Comparison of ENCODE assay signal across 8 cellular contexts in the genomic region with DNA sequence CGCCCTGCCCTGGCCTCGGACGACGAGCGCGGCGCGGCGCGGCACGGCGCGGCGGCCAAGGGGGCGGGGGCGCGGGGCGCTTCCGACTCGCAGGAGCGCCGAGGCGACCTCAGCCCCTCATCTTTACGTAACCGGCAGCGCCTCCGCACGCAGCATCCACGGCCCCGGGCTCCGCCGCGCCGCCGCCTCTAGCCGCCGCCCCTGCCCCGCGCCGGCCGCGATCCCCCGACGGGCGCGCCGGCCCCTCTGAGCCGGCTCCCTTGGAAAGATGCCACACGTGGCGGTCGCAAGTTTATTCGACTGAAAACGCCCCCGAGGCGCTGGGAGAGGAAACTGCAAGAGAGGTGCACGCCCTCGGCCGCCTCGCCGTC. TPM values are rescaled to one million over a fixed set of nuclear protein-coding genes. Genes with fewer than 3 reads are reported as not detected.
DNase-seq lines count a peak whose midpoint lies in the region; ATAC-seq and TF ChIP-seq lines count a peak whose summit lies in the region.

No MANE protein-coding gene starts in this region.

- peak overlapping the region; percentile 19 to 26 for H3K23ac ChIP-seq in mesenchymal stem cell (ENCODE audit: low read length in 2 of 2)

- no peaks in the 10 kb centered on the region for H3K27me3 ChIP-seq in mesenchymal stem cell (ENCODE audit: control insufficient read depth in 1 of 2, insufficient read depth in 1 of 2, low read length in 2 of 2)
- H3K27me3 ChIP-seq in transverse colon: no peaks in the 10 kb centered on the region

- WGBS in mesenchymal stem cell: 0% methylated on average over 31 of the region's 60 CpGs
- WGBS in transverse colon (ENCODE audit: low coverage in 1 of 2), 2 donors: 0% methylated on average over 8 of the region's 60 CpGs; no CpG with 5 or more reads in 1 of the 2 donors

- intact Hi-C loops in CD14-positive monocyte (cut with micrococcal nuclease) (loop anchor here in 1 of 2 donors (5.0 kb wide), 1 partner anchor 476 kb away; no protein-coding TSS in a partner anchor), transverse colon (cut with DNase I; ENCODE audit: low total_unique reads) (loop anchor here (10.0 kb wide), 3 partner anchors 369 to 1951 kb away; a partner anchor contains a TSS)
- intact Hi-C loops in dendritic cell treated with granulocyte-macrophage colony-stimulating factor and Interleukin-4, amounts not matched to agents 40 ng/mL and 50 ng/mL, for 4 days (cut with micrococcal nuclease): loop anchor here (5.0 to 10.0 kb wide), 4 partner anchors 51 to 1501 kb away; a partner anchor contains a TSS

- peaks cover 0 to 3% (median 0%) of the 10 kb centered on the region in 7 donors for H3K9me3 Mint-ChIP-seq in CD14-positive monocyte
- no peaks in the 10 kb centered on the region for H3K9me3 Mint-ChIP-seq in dendritic cell treated with granulocyte-macrophage colony-stimulating factor and Interleukin-4, amounts not matched to agents 40 ng/mL and 50 ng/mL, for 4 days

- H3K36me3 ChIP-seq in mesenchymal stem cell (ENCODE audit: control insufficient read depth in 1 of 2, insufficient read depth in 2 of 2, low read depth in 1 of 2, low read length in 2 of 2) (no peaks in the 10 kb centered on the region), transverse colon (no peaks in the 10 kb centered on the region)

- DNase-seq in CD14-positive monocyte (ENCODE audit: low spot score): no peak
- peak; percentile 47 for DNase-seq in SK-N-DZ (ENCODE audit: low spot score)
- no peak for DNase-seq in mesenchymal stem cell
- DNase-seq in transverse colon: no peak
- no peak for DNase-seq in retina

- peaks cover 0 to 4% (median 2%) of the 10 kb centered on the region in 3 donors for H3K27me3 Mint-ChIP-seq in CD14-positive monocyte (ENCODE audit: low read depth in 3 of 3)
- no peaks in the 10 kb centered on the region for H3K27me3 Mint-ChIP-seq in dendritic cell treated with granulocyte-macrophage colony-stimulating factor and Interleukin-4, amounts not matched to agents 40 ng/mL and 50 ng/mL, for 4 days

- H3K4me3 ChIP-seq in mesenchymal stem cell (ENCODE audit: insufficient read depth in 1 of 2, low read depth in 1 of 2, low read length in 2 of 2): peak overlapping the region; percentile 73 to 93
- H3K4me3 ChIP-seq in transverse colon: peak overlapping the region; percentile 89 to 96 (median 92)

- H3K4ac ChIP-seq in mesenchymal stem cell (ENCODE audit: low read depth in 1 of 2, low read length in 2 of 2): peak overlapping the region; percentile 97 to 98

- H4K91ac ChIP-seq in mesenchymal stem cell (ENCODE audit: low read length): peak overlapping the region; percentile 99

- H3K18ac ChIP-seq in mesenchymal stem cell (ENCODE audit: low read depth in 1 of 2, low read length in 2 of 2): peak overlapping the region; percentile 94 to 99

- H2BK12ac ChIP-seq in mesenchymal stem cell (ENCODE audit: low read length in 2 of 2): peak overlapping the region; percentile 59 to 69

- TF ChIP-seq POLR2A in transverse colon (IDR thresholded peaks at IDR 0.05): no peak

- H3K4me1 Mint-ChIP-seq in CD14-positive monocyte: peaks cover 37% of the 10 kb centered on the region
- H3K4me1 Mint-ChIP-seq in dendritic cell treated with granulocyte-macrophage colony-stimulating factor and Interleukin-4, amounts not matched to agents 40 ng/mL and 50 ng/mL, for 4 days (ENCODE audit: low read depth): peaks cover 37% of the 10 kb centered on the region

- in situ Hi-C loops in transverse colon (cut with MboI; ENCODE audit: low pct_ligation_motif_present in 1 of 4, low pct_unique_long_range_greater_than_20kb in 1 of 4, low sequenced_read_pairs in 3 of 4): loop anchor here in 1 of 4 donors (10.0 kb wide), 1 partner anchor 71 kb away; no protein-coding TSS in a partner anchor

- TF ChIP-seq CTCF in CD14-positive monocyte (IDR thresholded peaks at IDR 0.05) (no peak), transverse colon (IDR thresholded peaks at IDR 0.05) (no peak)

- peak overlapping the region; percentile 6 for H2AFZ ChIP-seq in mesenchymal stem cell (ENCODE audit: low read depth, low read length)

- peak overlapping the region; percentile 98 for H3K27ac ChIP-seq in mesenchymal stem cell (ENCODE audit: low read length, poor library complexity, severe bottlenecking)
- peak overlapping the region; percentile 99 to 100 (median 100) for H3K27ac ChIP-seq in transverse colon

- peak overlapping the region in 1 of 2 experiments; percentile 99 for H3K14ac ChIP-seq in mesenchymal stem cell (ENCODE audit: low read length in 2 of 2)

- peaks cover 2% of the 10 kb centered on the region for H3K79me1 ChIP-seq in mesenchymal stem cell (replicated peaks; ENCODE audit: low read length, poor library complexity, severe bottlenecking)

- peaks cover 0 to 1% of the 10 kb centered on the region in 2 donors for H3K36me3 Mint-ChIP-seq in CD14-positive monocyte
- peaks cover 14% of the 10 kb centered on the region for H3K36me3 Mint-ChIP-seq in dendritic cell treated with granulocyte-macrophage colony-stimulating factor and Interleukin-4, amounts not matched to agents 40 ng/mL and 50 ng/mL, for 4 days (ENCODE audit: low read depth)

- no peak overlapping the region for H2AK5ac ChIP-seq in mesenchymal stem cell (ENCODE audit: low read length, severe bottlenecking)

- H3K27ac Mint-ChIP-seq in CD14-positive monocyte: peak overlapping the region; percentile 98 to 100 (median 99)
- peak overlapping the region; percentile 100 for H3K27ac Mint-ChIP-seq in dendritic cell treated with granulocyte-macrophage colony-stimulating factor and Interleukin-4, amounts not matched to agents 40 ng/mL and 50 ng/mL, for 4 days

- peak overlapping the region; percentile 96 for H2BK15ac ChIP-seq in mesenchymal stem cell (ENCODE audit: low read depth, poor library complexity, severe bottlenecking)

- H3K9ac ChIP-seq in mesenchymal stem cell (ENCODE audit: low read length): peak overlapping the region; percentile 98

- no peak for TF ChIP-seq EP300 in transverse colon (IDR thresholded peaks at IDR 0.05; ENCODE audit: low read depth)

- peak; percentile 6 for ATAC-seq in GM18861 (IDR thresholded peaks at IDR 0.05; ENCODE audit: unreplicated experiment)
- peak; percentile 30 for ATAC-seq in HG03045 (IDR thresholded peaks at IDR 0.05; ENCODE audit: unreplicated experiment)

- H3K4me3 Mint-ChIP-seq in CD14-positive monocyte: peak overlapping the region; percentile 96 to 99
- peak overlapping the region; percentile 97 for H3K4me3 Mint-ChIP-seq in dendritic cell treated with granulocyte-macrophage colony-stimulating factor and Interleukin-4, amounts not matched to agents 40 ng/mL and 50 ng/mL, for 4 days

- H4K8ac ChIP-seq in mesenchymal stem cell (ENCODE audit: low read length): peak overlapping the region; percentile 83

- H3K9me3 ChIP-seq in mesenchymal stem cell (ENCODE audit: control insufficient read depth, low read length): no peaks in the 10 kb centered on the region
- H3K9me3 ChIP-seq in transverse colon: no peaks in the 10 kb centered on the region

- peak overlapping the region; percentile 69 for H2BK5ac ChIP-seq in mesenchymal stem cell (ENCODE audit: low read depth, low read length, poor library complexity, severe bottlenecking)

- H3K4me2 ChIP-seq in mesenchymal stem cell (ENCODE audit: low read length, poor library complexity, severe bottlenecking): peak overlapping the region; percentile 90

- H3K4me1 ChIP-seq in mesenchymal stem cell (ENCODE audit: control insufficient read depth, insufficient read depth, low read depth, low read length) (peaks cover 14% of the 10 kb centered on the region), transverse colon (peaks cover 21 to 61% (median 43%) of the 10 kb centered on the region in 4 donors)

- peak overlapping the region; percentile 97 for H2BK120ac ChIP-seq in mesenchymal stem cell (ENCODE audit: low read depth, low read length)

RNA-seq across cellular contexts. Expression of a gene that starts 1.0 kb away (rescaled TPM):
- under 1 TPM; 0.18 to 0.72 TPM for polyA plus RNA-seq in CD14-positive monocyte
- polyA plus RNA-seq in SK-N-DZ (2014; cell fraction: cytosol; rRNA removed): 4.2 and 4.3 TPM in 2 replicates
- 1.3 and 3.6 TPM in 2 replicates for polyA plus RNA-seq in SK-N-DZ (2014; cell fraction: nucleus; rRNA removed)
- 31.5 TPM for polyA plus RNA-seq in mesenchymal stem cell (2013, experiment 1 of 2)
- polyA plus RNA-seq in mesenchymal stem cell (2013, experiment 2 of 2): 32.5 TPM
- 100 to 1,000 TPM in 1 of 4 donors, 10 to 100 TPM in 3; 60.3 to 111 (median 82.9) TPM for total RNA-seq in transverse colon
